In the genomic region with DNA sequence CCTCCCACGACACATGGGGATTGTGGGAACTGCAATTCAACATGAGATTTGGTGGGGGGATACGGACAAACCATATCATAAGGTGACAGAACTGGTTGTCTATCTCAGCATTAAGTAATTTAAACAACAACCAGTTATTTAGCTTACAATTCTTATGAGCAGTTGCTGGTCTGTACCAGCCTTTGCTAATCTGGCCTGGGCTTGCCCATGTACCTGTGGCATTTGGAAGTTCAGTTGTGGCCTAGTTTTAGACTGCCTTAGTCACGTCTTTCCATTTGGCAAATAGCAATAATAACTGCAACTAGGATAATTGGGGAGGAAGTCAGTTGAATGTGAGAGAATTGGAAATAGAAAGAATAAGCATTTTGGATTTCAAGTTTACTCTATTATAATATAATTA, we compare ENCODE assay signal across 20 cellular contexts.
DNase-seq lines count a peak whose midpoint lies in the region; ATAC-seq, FAIRE-seq and TF ChIP-seq lines count a peak whose summit lies in the region.
"Had no signal": no experiment of that assay in that cellular context is flagged by ENCODE, and none has a peak within 500 bp of the region (broad histone marks: within the 10 kb centered on the region; RNA-seq: fewer than 3 reads in every experiment).

No MANE protein-coding gene starts in this region.

- no peak overlapping the region for H3K27ac ChIP-seq in GM23338 (ENCODE audit: low read depth)
- no peak overlapping the region for H3K27ac ChIP-seq in H1 (ENCODE audit: low read depth, low read length)
- H3K27ac ChIP-seq in foreskin keratinocyte: no peak overlapping the region
- H3K27ac ChIP-seq: GM23248 had no signal

- H3K4me2 ChIP-seq in GM23338: no peak overlapping the region
- no peak overlapping the region for H3K4me2 ChIP-seq in H1 (ENCODE audit: insufficient read depth in 1 of 2, low read depth in 2 of 2, low read length in 2 of 2)

- no peak for TF ChIP-seq RAD21 in H1 (IDR thresholded peaks at IDR 0.05 in 1 of 2, conservative IDR thresholded peaks at IDR 0.05 in 1 of 2; ENCODE audit: low read depth in 2 of 2, low read length in 2 of 2)

- no peaks in the 10 kb centered on the region for H3K36me3 ChIP-seq in GM23338 (ENCODE audit: insufficient read depth)
- H3K36me3 ChIP-seq in H1 (ENCODE audit: control insufficient read depth in 2 of 4, insufficient read depth in 4 of 4, low read length in 3 of 4): no peaks in the 10 kb centered on the region
- no peaks in the 10 kb centered on the region for H3K36me3 ChIP-seq in neuron (ENCODE audit: insufficient read depth, low read length)
- H3K36me3 ChIP-seq in HAP-1 (replicated peaks): no peaks in the 10 kb centered on the region

- DNase-seq in GM23338 (ENCODE audit: low spot score) (no peak), H1 (ENCODE audit: low read depth in 1 of 2, low spot score in 2 of 2) (no peak), foreskin keratinocyte (peak; percentile 16 to 61), mesenteric fat pad (ENCODE audit: low spot score) (no peak), HAP-1 (ENCODE audit: low spot score in 2 of 2) (no peak), OCI-M1 (lab: John Stamatoyannopoulos, UW) (no peak), Right ventricle myocardium superior (no peak)
- DNase-seq: C1 segment of cervical spinal cord; Calu3; CD4-positive, alpha-beta memory T cell; COR-L47; DMS53; DMS79 treated with DMSO at 0.1 percent for 48 hours; GF-D8; GM23248; HCEC 1CT had no signal

- peaks cover 13% of the 10 kb centered on the region for H3K9me2 ChIP-seq in GM23338 (ENCODE audit: insufficient read depth)

- no peak overlapping the region for H3K27ac Mint-ChIP-seq in GM23338
- H3K27ac Mint-ChIP-seq: CD4-positive, alpha-beta memory T cell had no signal

- FAIRE-seq in H1 (lab: Jason Lieb, UNC): peak; percentile 39
- FAIRE-seq: GM12891, GM18507, H54 had no signal

- no peak for TF ChIP-seq POLR2A in H1 (IDR thresholded peaks at IDR 0.05; ENCODE audit: control extremely low read depth in 1 of 2, low read depth in 2 of 2, low read length in 2 of 2)

- H2BK15ac ChIP-seq in H1 (ENCODE audit: low read length): no peak overlapping the region

- TF ChIP-seq CTCF in GM23338 (conservative IDR thresholded peaks at IDR 0.05; ENCODE audit: low read depth in 2 of 2) (no peak), H1 (IDR thresholded peaks at IDR 0.05; ENCODE audit: control extremely low read depth in 1 of 3, insufficient read depth in 1 of 3, low read depth in 1 of 3, low read length in 3 of 3) (no peak), foreskin keratinocyte (conservative IDR thresholded peaks at IDR 0.05) (no peak)

- intact Hi-C loops in Right ventricle myocardium superior (cut with DNase I): no loop called here

- no peak overlapping the region for H3K56ac ChIP-seq in H1 (replicated peaks; ENCODE audit: insufficient read length, low read depth, low read length)

- H3K4me1 Mint-ChIP-seq in GM23338: peaks cover 5% of the 10 kb centered on the region
- H3K4me1 Mint-ChIP-seq: CD4-positive, alpha-beta memory T cell had no signal

- no peaks in the 10 kb centered on the region for H3K9me3 Mint-ChIP-seq in GM23338

- peak overlapping the region; percentile 40; the same call in 1 of the 2 replicates for H2AFZ ChIP-seq in GM23338
- H2AFZ ChIP-seq in H1 (ENCODE audit: low read length): no peak overlapping the region
- peak overlapping the region; percentile 57 for H2AFZ ChIP-seq in neuron (ENCODE audit: low read depth, low read length)
- H2AFZ ChIP-seq: GM23248 had no signal

- H3K14ac ChIP-seq in H1 (ENCODE audit: insufficient read length): no peak overlapping the region

- no peak overlapping the region for H4K8ac ChIP-seq in H1 (ENCODE audit: extremely low read depth, insufficient read depth, low read length)

- H2BK20ac ChIP-seq in H1 (ENCODE audit: low read length): no peak overlapping the region

- ATAC-seq in GM23338 (no peak), foreskin keratinocyte (peak; percentile 53), Right ventricle myocardium superior (ENCODE audit: poor library complexity) (no peak)

- H3K18ac ChIP-seq in H1 (ENCODE audit: extremely low read depth, low read length): no peak overlapping the region

- H3K79me1 ChIP-seq in H1 (ENCODE audit: low read depth, low read length): no peaks in the 10 kb centered on the region

- no peak overlapping the region for H2BK120ac ChIP-seq in H1 (replicated peaks; ENCODE audit: low read depth, low read length)

- H2BK5ac ChIP-seq in H1 (ENCODE audit: low read depth, low read length): no peak overlapping the region

- H3K9ac ChIP-seq in H1 (replicated peaks in 1 of 4; ENCODE audit: extremely low read depth in 1 of 4, low read depth in 3 of 4, low read length in 3 of 4): no peak overlapping the region
- H3K9ac ChIP-seq: GM23248 had no signal

- H3F3A ChIP-seq in GM23338 (replicated peaks; ENCODE audit: low read depth): no peaks in the 10 kb centered on the region

- H4K5ac ChIP-seq in H1 (ENCODE audit: insufficient read length, low read depth, low read length): no peak overlapping the region

- H3K4me1 ChIP-seq in GM23338 (ENCODE audit: insufficient read depth) (peaks cover 6% of the 10 kb centered on the region; the same call in 1 of the 2 replicates), H1 (replicated peaks in 1 of 4; ENCODE audit: control insufficient read depth in 3 of 4, insufficient read depth in 4 of 4, low read length in 3 of 4) (no peaks in the 10 kb centered on the region), foreskin keratinocyte (no peaks in the 10 kb centered on the region), neuron (ENCODE audit: insufficient read depth, low read length) (peaks cover 2% of the 10 kb centered on the region), HAP-1 (no peaks in the 10 kb centered on the region)

- POLR2A ChIA-PET in H1 (lab: Charles Lee; ENCODE audit: partially characterized antibody): interaction anchor here (1.1 kb wide), 1 partner anchor 12 kb away, joined by 3 read pairs; no protein-coding TSS in a partner anchor

- no peak overlapping the region for H3K23ac ChIP-seq in H1 (ENCODE audit: insufficient read length)

- H4K91ac ChIP-seq in H1 (replicated peaks; ENCODE audit: insufficient read length, low read length): no peak overlapping the region

- H3K4me3 Mint-ChIP-seq in GM23338: no peak overlapping the region
- H3K4me3 Mint-ChIP-seq: CD4-positive, alpha-beta memory T cell had no signal

- no peaks in the 10 kb centered on the region for H3K27me3 ChIP-seq in GM23338 (ENCODE audit: insufficient read depth)
- H3K27me3 ChIP-seq in H1 (replicated peaks in 1 of 4; ENCODE audit: control insufficient read depth in 3 of 4, extremely low read depth in 1 of 4, insufficient read depth in 3 of 4, low read length in 3 of 4): no peaks in the 10 kb centered on the region
- no peaks in the 10 kb centered on the region for H3K27me3 ChIP-seq in foreskin keratinocyte
- no peaks in the 10 kb centered on the region for H3K27me3 ChIP-seq in neuron (ENCODE audit: insufficient read depth, low read length)
- no peaks in the 10 kb centered on the region for H3K27me3 ChIP-seq in HAP-1 (ENCODE audit: low read depth)

- H3K79me2 ChIP-seq in GM23338 (replicated peaks; ENCODE audit: insufficient read depth) (no peaks in the 10 kb centered on the region), H1 (ENCODE audit: control insufficient read depth in 1 of 2, insufficient read depth in 2 of 2, low read length in 2 of 2) (no peaks in the 10 kb centered on the region)

- no peaks in the 10 kb centered on the region for H3K23me2 ChIP-seq in H1 (ENCODE audit: low read depth, low read length)

- no peaks in the 10 kb centered on the region for H3K9me3 ChIP-seq in H1 (ENCODE audit: insufficient read depth in 2 of 2, low read depth in 1 of 2, low read length in 1 of 2)
- H3K9me3 ChIP-seq in neuron (ENCODE audit: low read length): no peaks in the 10 kb centered on the region
- no peaks in the 10 kb centered on the region for H3K9me3 ChIP-seq in HAP-1

- CTCF ChIA-PET in H1 (lab: Charles Lee; ENCODE audit: partially characterized antibody): no interaction called here

- TF ChIP-seq EP300 in H1 (IDR thresholded peaks at IDR 0.05; ENCODE audit: borderline replicate concordance in 1 of 2, low read depth in 2 of 2, low read length in 2 of 2): no peak

- H2AK5ac ChIP-seq in H1 (ENCODE audit: low read depth, low read length): no peak overlapping the region

- no peaks in the 10 kb centered on the region for H3K27me3 Mint-ChIP-seq in GM23338 (ENCODE audit: insufficient read depth, low read depth, poor library complexity)
- H3K27me3 Mint-ChIP-seq: CD4-positive, alpha-beta memory T cell had no signal

- in situ Hi-C loops in HAP-1 (cut with MboI; ENCODE audit: low sequenced_read_pairs): no loop called here

- WGBS in H1 (ENCODE audit: extremely low coverage in 1 of 2, insufficient coverage in 1 of 2, insufficient read length in 1 of 2, insufficient replicate concordance in 2 of 2, low coverage in 1 of 2, low lambda C conversion rate in 2 of 2, missing lambda C conversion rate in 1 of 2), 2 experiments: 83% methylated on average over 3 of the region's 3 CpGs; no CpG with 5 or more reads in 1 of the 2 experiments

- no peaks in the 10 kb centered on the region for H3K36me3 Mint-ChIP-seq in GM23338 (ENCODE audit: low read depth)
- H3K36me3 Mint-ChIP-seq: CD4-positive, alpha-beta memory T cell had no signal

- H4K20me1 ChIP-seq in GM23338 (replicated peaks; ENCODE audit: insufficient read depth) (no peaks in the 10 kb centered on the region), H1 (replicated peaks in 1 of 2; ENCODE audit: control insufficient read depth in 1 of 2, insufficient read depth in 2 of 2, low read length in 2 of 2) (no peaks in the 10 kb centered on the region)

- no peak overlapping the region for H2BK12ac ChIP-seq in H1 (ENCODE audit: low read depth, low read length)

- H3K4me3 ChIP-seq in GM23338 (no peak overlapping the region), H1 (ENCODE audit: extremely low read depth in 1 of 4, insufficient read depth in 2 of 4, low read depth in 3 of 4, low read length in 4 of 4) (no peak overlapping the region), neuron (ENCODE audit: low read length) (no peak overlapping the region), HAP-1 (no peak overlapping the region)
- H3K4me3 ChIP-seq: GM23248 had no signal

- H3K4ac ChIP-seq in H1 (replicated peaks; ENCODE audit: insufficient read length, low read depth, low read length): no peak overlapping the region

TF ChIP-seq in GM23338, 12 proteins besides CTCF, POLR2A, EP300 and RAD21 (continues in another document):
- TF ChIP-seq ZNF114 (CRISPR knock-in tag; IDR thresholded peaks at IDR 0.05) (no peak), POLR2AphosphoS5 (IDR thresholded peaks at IDR 0.05; ENCODE audit: low read depth) (no peak), ZNF331 (CRISPR knock-in tag; IDR thresholded peaks at IDR 0.05; ENCODE audit: low read depth) (no peak)

TF ChIP-seq in H1, 55 proteins besides CTCF, POLR2A, EP300 and RAD21:
- TF ChIP-seq SUZ12 (IDR thresholded peaks at IDR 0.05; ENCODE audit: low read length): no peak
- TF ChIP-seq BACH1 (IDR thresholded peaks at IDR 0.05; ENCODE audit: low read length): no peak
- TF ChIP-seq SRF (IDR thresholded peaks at IDR 0.05; ENCODE audit: low read depth, low read length): no peak
- TF ChIP-seq RXRA (IDR thresholded peaks at IDR 0.05; ENCODE audit: insufficient read depth, low read depth, low read length): no peak
- TF ChIP-seq TEAD4 (IDR thresholded peaks at IDR 0.05; ENCODE audit: low read depth, low read length): no peak
- TF ChIP-seq FOSL1 (IDR thresholded peaks at IDR 0.05; ENCODE audit: insufficient read depth, low read depth, low read length): no peak
- TF ChIP-seq EGR1 (IDR thresholded peaks at IDR 0.05; ENCODE audit: borderline replicate concordance, low read depth, low read length): no peak

Comparison
In these comparisons a context has a peak if more than half of its experiments do, and no peak if none do; other contexts are left out.
1. DNase-seq: peak in foreskin keratinocyte (2 of 2); none in GM23338 (single experiment), H1 (0 of 2), mesenteric fat pad (single experiment), HAP-1 (0 of 2), OCI-M1 (single experiment) and Right ventricle myocardium superior (single experiment).